8 cellular contexts compared by ENCODE assay signal in the genomic region with DNA sequence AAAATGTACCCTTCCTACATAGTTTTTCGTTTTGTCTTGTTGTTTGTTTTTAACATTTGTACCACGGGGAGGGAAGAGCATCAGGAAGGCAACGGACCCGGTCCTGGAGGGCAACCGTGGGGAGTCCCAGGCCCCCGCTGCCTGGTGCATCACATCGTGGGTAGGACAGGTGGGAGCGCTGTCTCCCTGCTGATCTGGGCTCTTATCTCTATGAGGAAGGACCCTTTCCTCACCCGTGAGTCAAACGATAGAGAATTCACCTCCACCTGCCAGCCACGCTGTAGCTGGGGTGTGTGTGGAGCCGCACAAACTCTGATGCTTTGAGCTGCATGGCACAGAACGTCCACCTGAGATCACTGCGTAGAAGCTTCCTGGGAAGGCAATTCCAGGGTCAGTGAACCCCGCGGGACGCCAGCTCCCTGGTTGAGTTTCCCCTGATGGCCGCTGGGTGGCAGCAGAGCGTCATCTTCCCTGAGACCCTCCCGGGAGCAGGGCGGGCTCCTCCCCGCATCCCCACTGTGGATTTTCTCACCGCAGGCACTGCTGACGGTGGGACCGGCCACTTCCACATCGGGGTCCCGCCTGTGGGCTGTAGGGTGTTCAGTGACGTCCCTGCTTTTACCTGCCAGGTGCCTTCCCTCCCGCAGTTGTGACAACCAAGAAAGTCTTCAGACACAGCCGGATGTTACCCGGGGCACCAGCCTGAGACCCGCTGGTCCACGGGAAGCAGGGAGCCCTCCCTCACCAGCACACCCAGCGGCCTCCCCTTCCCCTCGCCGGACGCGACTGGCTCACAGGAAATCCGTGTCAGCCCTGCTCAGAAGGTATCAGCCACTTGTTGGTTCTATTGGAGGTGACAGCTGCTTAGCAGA. TPM values are rescaled to one million over a fixed set of nuclear protein-coding genes. Genes with fewer than 3 reads are reported as not detected.
DNase-seq lines count a peak whose midpoint lies in the region; ATAC-seq and TF ChIP-seq lines count a peak whose summit lies in the region.

No MANE protein-coding gene starts in this region.

- TF ChIP-seq CTCF in left lung (IDR thresholded peaks at IDR 0.05): peak; percentile 90 to 93

- H3K4me1 ChIP-seq in left lung: peaks cover 4 to 8% of the 10 kb centered on the region in 2 donors

- H3K27me3 ChIP-seq in left lung: peaks cover 0 to 40% of the 10 kb centered on the region in 2 donors

- no peak overlapping the region for H3K27ac ChIP-seq in left lung

- intact Hi-C loops in left lung (cut with DNase I): no loop called here

- H3K9me3 ChIP-seq in left lung: no peaks in the 10 kb centered on the region

- H3K4me3 ChIP-seq in left lung: no peak overlapping the region

- H3K36me3 ChIP-seq in left lung: no peaks in the 10 kb centered on the region

- ATAC-seq in GM18907 (IDR thresholded peaks at IDR 0.05; ENCODE audit: unreplicated experiment): peak; percentile 71
- peak; percentile 58 to 71 for ATAC-seq in activated CD4-positive, CD25-positive, alpha-beta regulatory T cell treated with anti-CD3 and anti-CD28 coated beads, Interleukin-2, amount 50 U/mL, for 24 hours
- ATAC-seq in left lung: peak; percentile 96
- ATAC-seq in HG03460 (IDR thresholded peaks at IDR 0.05; ENCODE audit: unreplicated experiment): no peak

- peak; percentile 84 for DNase-seq in AG08396 (ENCODE audit: low spot score)
- DNase-seq in NCI-H1694 treated with DMSO at 0.1 percent for 48 hours (lab: John Stamatoyannopoulos, UW): peak; percentile 24
- peak; percentile 50 for DNase-seq in central memory CD4-positive, alpha-beta T cell
- peak; percentile 64 to 91 for DNase-seq in left lung
- peak; percentile 47 to 66 for DNase-seq in stimulated activated CD4-positive, alpha-beta T cell treated with anti-CD3 and anti-CD28 coated beads, Interleukin-4, amount 100 ng/mL, for 4 hours

RNA-seq across cellular contexts. Expression of a gene that starts 54.7 kb away (rescaled TPM):
- 10 to 100 TPM; 26.4 to 44.6 TPM for total RNA-seq in left lung

Comparison
In these comparisons a context has a peak if more than half of its experiments do, and no peak if none do; other contexts are left out.
1. DNase-seq: peak in every context shown above with its lines; median percentile 84 in AG08396; 78 in left lung; 56 in stimulated activated CD4-positive, alpha-beta T cell treated with anti-CD3 and anti-CD28 coated beads, Interleukin-4, amount 100 ng/mL, for 4 hours; 50 in central memory CD4-positive, alpha-beta T cell; 24 in NCI-H1694 treated with DMSO at 0.1 percent for 48 hours.